Comparison of ENCODE assay signal across 9 cellular contexts in the genomic region with DNA sequence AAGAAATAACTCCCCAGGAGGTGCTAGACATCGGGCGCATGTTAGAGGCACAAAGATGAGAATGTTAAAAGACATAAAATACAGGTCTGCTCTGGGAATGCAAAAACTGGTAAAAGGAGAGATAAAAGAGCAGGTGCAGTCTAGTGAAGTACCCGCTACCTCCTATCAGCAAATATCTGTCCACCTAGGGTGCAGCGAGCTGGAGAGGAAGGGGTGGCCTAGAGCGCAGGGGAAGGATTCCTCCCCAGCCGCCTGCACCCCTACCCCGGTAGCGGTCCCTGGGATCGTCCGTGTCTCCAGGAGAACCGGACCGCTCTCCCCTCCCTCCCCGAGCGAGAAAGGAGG. TPM values are rescaled to one million over a fixed set of nuclear protein-coding genes. Genes with fewer than 3 reads are reported as not detected.
DNase-seq lines count a peak whose midpoint lies in the region; ATAC-seq and TF ChIP-seq lines count a peak whose summit lies in the region.
"Had no signal": no experiment of that assay in that cellular context is flagged by ENCODE, and none has a peak within 500 bp of the region (broad histone marks: within the 10 kb centered on the region; RNA-seq: fewer than 3 reads in every experiment).

No MANE protein-coding gene starts in this region.

- H3K36me3 ChIP-seq in body of pancreas (replicated peaks in 1 of 2; ENCODE audit: insufficient read depth in 1 of 2, low read depth in 2 of 2): no peaks in the 10 kb centered on the region
- no peaks in the 10 kb centered on the region for H3K36me3 ChIP-seq in mucosa of descending colon (ENCODE audit: low read depth)
- H3K36me3 ChIP-seq in upper lobe of left lung: peaks cover 0 to 11% (median 8%) of the 10 kb centered on the region in 4 donors

- DNase-seq in activated naive CD4-positive, alpha-beta T cell treated with anti-CD3 and anti-CD28 coated beads, Interleukin-2, amount 10 ng/mL, durations not matched to agents 7 days and 5 days: no peak
- no peak for DNase-seq in activated naive CD4-positive, alpha-beta T cell treated with anti-CD3 and anti-CD28 coated beads, Interleukin-2, amount 50 U/mL, for 16 hours
- no peak for DNase-seq in body of pancreas
- no peak for DNase-seq in mucosa of descending colon
- DNase-seq in upper lobe of left lung: no peak
- no peak for DNase-seq in DMS 273 (lab: John Stamatoyannopoulos, UW; ENCODE audit: unreplicated experiment)
- DNase-seq in mesenteric fat pad (ENCODE audit: low spot score): no peak
- no peak for DNase-seq in SW 1271 (lab: John Stamatoyannopoulos, UW)
- DNase-seq: NCI-H187 treated with DMSO at 0.1 percent for 48 hours had no signal

- TF ChIP-seq CTCF in body of pancreas (IDR thresholded peaks at IDR 0.05) (no peak), mucosa of descending colon (IDR thresholded peaks at IDR 0.05) (no peak), upper lobe of left lung (IDR thresholded peaks at IDR 0.05) (no peak)

- CTCF ChIA-PET in activated naive CD4-positive, alpha-beta T cell treated with anti-CD3 and anti-CD28 coated beads, Interleukin-2, amount 10 ng/mL, durations not matched to agents 7 days and 5 days (lab: Charles Lee): no interaction called here

- H3K4me1 ChIP-seq in body of pancreas (peaks cover 16% of the 10 kb centered on the region), mucosa of descending colon (ENCODE audit: low read depth) (no peaks in the 10 kb centered on the region), upper lobe of left lung (peaks cover 2 to 20% (median 9%) of the 10 kb centered on the region in 4 donors)

- peak overlapping the region; percentile 58 for H3K4me3 Mint-ChIP-seq in activated naive CD4-positive, alpha-beta T cell treated with anti-CD3 and anti-CD28 coated beads, Interleukin-2, amount 10 ng/mL, durations not matched to agents 7 days and 5 days

- intact Hi-C loops in body of pancreas (cut with DNase I): no loop called here
- intact Hi-C loops in mucosa of descending colon (cut with DNase I, micrococcal nuclease): no loop called here

- ATAC-seq in body of pancreas: no peak
- no peak for ATAC-seq in mucosa of descending colon
- ATAC-seq in upper lobe of left lung (ENCODE audit: low FRiP score in 2 of 2): no peak

- H3K4me3 ChIP-seq in body of pancreas (peak overlapping the region; percentile 53 to 67), mucosa of descending colon (peak overlapping the region; percentile 35), upper lobe of left lung (peak overlapping the region; percentile 51 to 74 (median 60))

- peaks cover 45% of the 10 kb centered on the region for H3K27me3 Mint-ChIP-seq in activated naive CD4-positive, alpha-beta T cell treated with anti-CD3 and anti-CD28 coated beads, Interleukin-2, amount 10 ng/mL, durations not matched to agents 7 days and 5 days

- no peak overlapping the region for H3K27ac Mint-ChIP-seq in activated naive CD4-positive, alpha-beta T cell treated with anti-CD3 and anti-CD28 coated beads, Interleukin-2, amount 10 ng/mL, durations not matched to agents 7 days and 5 days

- WGBS in body of pancreas, 2 donors: 6 to 27% methylated on average over 5 to 14 of the region's 14 CpGs
- WGBS in upper lobe of left lung, 2 donors: 16 to 18% methylated on average over 8 to 14 of the region's 14 CpGs

- peaks cover 15% of the 10 kb centered on the region for H3K36me3 Mint-ChIP-seq in activated naive CD4-positive, alpha-beta T cell treated with anti-CD3 and anti-CD28 coated beads, Interleukin-2, amount 10 ng/mL, durations not matched to agents 7 days and 5 days

- no peak for TF ChIP-seq EP300 in upper lobe of left lung (IDR thresholded peaks at IDR 0.05)

- H3K4me1 Mint-ChIP-seq in activated naive CD4-positive, alpha-beta T cell treated with anti-CD3 and anti-CD28 coated beads, Interleukin-2, amount 10 ng/mL, durations not matched to agents 7 days and 5 days: peaks cover 11% of the 10 kb centered on the region

- H3K9me3 Mint-ChIP-seq in activated naive CD4-positive, alpha-beta T cell treated with anti-CD3 and anti-CD28 coated beads, Interleukin-2, amount 10 ng/mL, durations not matched to agents 7 days and 5 days: peaks cover 17% of the 10 kb centered on the region

- no peaks in the 10 kb centered on the region for H3K27me3 ChIP-seq in body of pancreas
- no peaks in the 10 kb centered on the region for H3K27me3 ChIP-seq in upper lobe of left lung

- H3K9me3 ChIP-seq in body of pancreas (no peaks in the 10 kb centered on the region), mucosa of descending colon (no peaks in the 10 kb centered on the region), upper lobe of left lung (peaks cover 0 to 1% (median 0%) of the 10 kb centered on the region in 4 donors)

- H3K27ac ChIP-seq in body of pancreas (peak overlapping the region in 3 of 4 donors; percentile 54 to 70 (median 55)), upper lobe of left lung (peak overlapping the region; percentile 24 to 81 (median 47))

- TF ChIP-seq POLR2A in body of pancreas (IDR thresholded peaks at IDR 0.05): no peak
- TF ChIP-seq POLR2A in upper lobe of left lung (IDR thresholded peaks at IDR 0.05): no peak

RNA-seq across cellular contexts. Expression of a gene that starts 0.2 kb away (rescaled TPM):
- total RNA-seq in body of pancreas (1 to 10 TPM; 4.0 to 6.5 TPM), mucosa of descending colon (10 to 100 TPM in 2 of 3 donors, 1 to 10 TPM in 1; 6.7 to 14.4 (median 13.6) TPM), upper lobe of left lung (10 to 100 TPM in 1 of 6 donors, 1 to 10 TPM in 5; 4.1 to 10.5 (median 6.3) TPM), mesenteric fat pad (5.7 TPM)

RNA-seq across cellular contexts. Expression of a gene that starts 30.0 kb away (rescaled TPM):
- total RNA-seq in body of pancreas (not detected), mucosa of descending colon (not detected), upper lobe of left lung (under 1 TPM in 2 of 6 donors, not detected in 4; 0.13 to 0.14 TPM), mesenteric fat pad (not detected)
